9 cellular contexts compared by ENCODE assay signal in the genomic region with DNA sequence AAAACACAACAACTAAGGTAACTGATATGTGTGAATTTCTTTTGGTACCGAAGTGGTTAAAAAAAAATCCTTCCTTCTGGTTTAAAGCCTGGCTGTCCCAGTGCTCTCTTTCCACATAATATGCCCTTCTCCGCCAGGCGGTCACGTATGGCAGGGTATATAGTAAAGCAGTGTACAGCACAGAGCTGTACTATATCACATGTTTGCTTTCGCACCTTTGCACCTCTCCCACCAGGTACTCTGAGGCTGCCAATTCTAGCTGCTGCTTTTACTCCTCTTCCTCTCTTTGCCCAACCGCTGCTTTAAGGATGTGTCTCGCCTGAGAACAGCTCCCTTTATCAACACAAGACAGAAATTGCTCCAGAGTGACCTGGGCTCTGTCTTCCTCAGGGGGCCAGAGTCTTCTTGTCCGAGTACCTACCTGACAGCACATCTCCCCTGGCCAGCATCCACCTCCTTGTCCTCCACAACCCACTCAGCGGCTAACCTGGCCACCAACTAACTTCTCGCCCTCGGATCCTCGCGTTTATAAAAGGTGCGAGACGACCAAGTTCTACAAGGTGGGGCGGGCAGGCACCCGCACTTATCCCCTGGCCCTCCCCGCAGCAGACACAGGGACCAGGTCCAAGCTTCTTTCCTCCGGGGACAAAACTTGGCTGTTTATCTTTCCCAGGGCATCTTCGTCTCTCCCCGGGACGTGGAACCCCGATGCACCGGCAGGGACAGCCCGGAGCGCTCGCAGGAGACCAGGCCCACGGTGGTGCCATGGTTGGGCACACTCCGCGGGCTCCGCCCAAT. TPM values are rescaled to one million over a fixed set of nuclear protein-coding genes. Genes with fewer than 3 reads are reported as not detected.
DNase-seq lines count a peak whose midpoint lies in the region; ATAC-seq, FAIRE-seq and TF ChIP-seq lines count a peak whose summit lies in the region.
"Had no signal": no experiment of that assay in that cellular context is flagged by ENCODE, and none has a peak within 500 bp of the region (broad histone marks: within the 10 kb centered on the region; RNA-seq: fewer than 3 reads in every experiment).

No MANE protein-coding gene starts in this region.

- peaks cover 48% of the 10 kb centered on the region for H3K27me3 Mint-ChIP-seq in activated naive CD4-positive, alpha-beta T cell treated with anti-CD3 and anti-CD28 coated beads, Interleukin-2, amount 50 U/mL, for 24 hours
- H3K27me3 Mint-ChIP-seq in stimulated activated naive CD8-positive, alpha-beta T cell treated with anti-CD3 and anti-CD28 coated beads, Interleukin-15, amount 100 ng/mL, for 72 hours, result peaks cover 82% of the 10 kb centered on the region

- no peak overlapping the region for H3K27ac Mint-ChIP-seq in activated naive CD4-positive, alpha-beta T cell treated with anti-CD3 and anti-CD28 coated beads, Interleukin-2, amount 50 U/mL, for 24 hours
- peak overlapping the region in 1 of 2 donors; percentile 58 for H3K27ac Mint-ChIP-seq in stimulated activated naive CD8-positive, alpha-beta T cell treated with anti-CD3 and anti-CD28 coated beads, Interleukin-15, amount 100 ng/mL, for 72 hours

- FAIRE-seq in keratinocyte (lab: Jason Lieb, UNC), result no peak
- FAIRE-seq in RCC 7860 (lab: Jason Lieb, UNC), result no peak

- no peaks in the 10 kb centered on the region for H4K20me1 ChIP-seq in keratinocyte (ENCODE audit: control insufficient read depth, extremely low read depth, insufficient read depth, low read length)

- peaks cover 6% of the 10 kb centered on the region for H3K36me3 Mint-ChIP-seq in activated naive CD4-positive, alpha-beta T cell treated with anti-CD3 and anti-CD28 coated beads, Interleukin-2, amount 50 U/mL, for 24 hours

- peaks cover 58% of the 10 kb centered on the region for H3K27me3 ChIP-seq in keratinocyte (ENCODE audit: control insufficient read depth, extremely low read depth, insufficient read depth, low read length)

- no peaks in the 10 kb centered on the region for H3K9me3 Mint-ChIP-seq in activated naive CD4-positive, alpha-beta T cell treated with anti-CD3 and anti-CD28 coated beads, Interleukin-2, amount 50 U/mL, for 24 hours
- peaks cover 0 to 7% of the 10 kb centered on the region in 2 donors for H3K9me3 Mint-ChIP-seq in stimulated activated naive CD8-positive, alpha-beta T cell treated with anti-CD3 and anti-CD28 coated beads, Interleukin-15, amount 100 ng/mL, for 72 hours

- dilution Hi-C loops in keratinocyte (cut with MboI; ENCODE audit: extremely low pct_ligation_motif_present, low sequenced_read_pairs), result no loop called here

- peak overlapping the region; percentile 86 for H3K4me2 ChIP-seq in keratinocyte (ENCODE audit: control insufficient read depth, extremely low read depth, insufficient read depth, low read depth, low read length)

- ATAC-seq in stimulated activated naive CD8-positive, alpha-beta T cell treated with anti-CD3 and anti-CD28 coated beads, Interleukin-15, amount 100 ng/mL, for 72 hours, result peak; percentile 22
- no peak for ATAC-seq in GM19324 (IDR thresholded peaks at IDR 0.05; ENCODE audit: low FRiP score, unreplicated experiment)
- no peak for ATAC-seq in GM18520 (IDR thresholded peaks at IDR 0.05; ENCODE audit: unreplicated experiment)

- no peak overlapping the region for H3K9ac ChIP-seq in keratinocyte (ENCODE audit: control insufficient read depth, extremely low read depth, insufficient read depth, low read length)

- peak overlapping the region; percentile 65 for H3K4me3 Mint-ChIP-seq in activated naive CD4-positive, alpha-beta T cell treated with anti-CD3 and anti-CD28 coated beads, Interleukin-2, amount 50 U/mL, for 24 hours
- H3K4me3 Mint-ChIP-seq in stimulated activated naive CD8-positive, alpha-beta T cell treated with anti-CD3 and anti-CD28 coated beads, Interleukin-15, amount 100 ng/mL, for 72 hours, result peak overlapping the region; percentile 78 to 81

- H3K79me2 ChIP-seq in keratinocyte (ENCODE audit: control insufficient read depth, insufficient read depth, low read length), result no peaks in the 10 kb centered on the region

- no peak overlapping the region for H3K27ac ChIP-seq in keratinocyte (ENCODE audit: control insufficient read depth, insufficient read depth, low read length)

- no peak for TF ChIP-seq CTCF in keratinocyte (optimal IDR thresholded peaks at IDR 0.05 in 1 of 3, IDR thresholded peaks at IDR 0.05 in 1 of 3, conservative IDR thresholded peaks at IDR 0.05 in 1 of 3; ENCODE audit: extremely low read depth in 1 of 3, insufficient read depth in 2 of 3, low read length in 3 of 3)

- no peaks in the 10 kb centered on the region for H3K9me3 ChIP-seq in keratinocyte (ENCODE audit: control insufficient read depth, low read depth, low read length)

- H2AFZ ChIP-seq in keratinocyte (ENCODE audit: control insufficient read depth, low read length), result no peak overlapping the region

- DNase-seq in NCI-H82 (lab: John Stamatoyannopoulos, UW) (peak; percentile 53), NCI-H82 treated with DMSO at 0.1 percent for 48 hours (lab: John Stamatoyannopoulos, UW; ENCODE audit: unreplicated experiment) (no peak), keratinocyte (ENCODE audit: low read depth, low spot score) (no peak), RCC 7860 (ENCODE audit: low spot score) (no peak)
- peak in 1 of 2 donors; percentile 21 for DNase-seq in stimulated activated naive CD8-positive, alpha-beta T cell treated with anti-CD3 and anti-CD28 coated beads, Interleukin-15, amount 100 ng/mL, for 72 hours
- DNase-seq: DND-41 had no signal

- peaks cover 9% of the 10 kb centered on the region for H3K4me1 ChIP-seq in keratinocyte (ENCODE audit: control insufficient read depth, extremely low read depth, insufficient read depth, low read length)

- peak overlapping the region in 1 of 3 experiments; percentile 41 for H3K4me3 ChIP-seq in keratinocyte (ENCODE audit: control insufficient read depth in 2 of 3, extremely low read depth in 1 of 3, insufficient read depth in 2 of 3, low read depth in 1 of 3, low read length in 3 of 3)

- H3K9me1 ChIP-seq in keratinocyte (ENCODE audit: control insufficient read depth, extremely low read depth, insufficient read depth, low read length), result no peaks in the 10 kb centered on the region

- no peaks in the 10 kb centered on the region for H3K36me3 ChIP-seq in keratinocyte (ENCODE audit: control insufficient read depth in 2 of 2, extremely low read depth in 1 of 2, insufficient read depth in 2 of 2, low read length in 2 of 2)

- peaks cover 22% of the 10 kb centered on the region for H3K4me1 Mint-ChIP-seq in activated naive CD4-positive, alpha-beta T cell treated with anti-CD3 and anti-CD28 coated beads, Interleukin-2, amount 50 U/mL, for 24 hours
- peaks cover 22% of the 10 kb centered on the region for H3K4me1 Mint-ChIP-seq in stimulated activated naive CD8-positive, alpha-beta T cell treated with anti-CD3 and anti-CD28 coated beads, Interleukin-15, amount 100 ng/mL, for 72 hours

RNA-seq across cellular contexts. Expression of a gene that starts 1.6 kb away (rescaled TPM):
- polyA plus RNA-seq in keratinocyte, result 0.03 TPM in 1 of 3 replicates, not detected in the others
- polyA plus RNA-seq in keratinocyte (2011; ENCODE audit: low read depth), result not detected
- 0.01 TPM in 1 of 2 replicates, not detected in the other for polyA plus RNA-seq in keratinocyte (2011; cell fraction: cytosol; rRNA removed)
- 0.06 TPM in 1 of 2 replicates, not detected in the other for polyA plus RNA-seq in keratinocyte (2011; cell fraction: nucleus; rRNA removed)
- not detected in 2 replicates for polyA plus RNA-seq in keratinocyte (2012; ENCODE audit: low replicate concordance)
- 0.07 TPM in 1 of 3 replicates, not detected in the others for polyA minus RNA-seq in keratinocyte
- polyA minus RNA-seq in keratinocyte (2011; cell fraction: cytosol; rRNA and poly(A)+ RNA removed), result not detected
- not detected in 2 replicates for polyA minus RNA-seq in keratinocyte (2011; cell fraction: nucleus; rRNA and poly(A)+ RNA removed)

RNA-seq across cellular contexts. Expression of a gene that starts 15.6 kb away (rescaled TPM):
- polyA plus RNA-seq in keratinocyte, result 23.6 to 46.7 TPM (median 31.8 TPM) in 3 replicates
- polyA plus RNA-seq in keratinocyte (2011; ENCODE audit: low read depth), result 11.8 TPM
- polyA plus RNA-seq in keratinocyte (2011; cell fraction: cytosol; rRNA removed), result 22.8 and 46.9 TPM in 2 replicates
- polyA plus RNA-seq in keratinocyte (2011; cell fraction: nucleus; rRNA removed), result 16.9 and 22.2 TPM in 2 replicates
- 15.5 and 25.4 TPM in 2 replicates for polyA plus RNA-seq in keratinocyte (2012; ENCODE audit: low replicate concordance)
- 20.5 to 37.9 TPM (median 22.5 TPM) in 3 replicates for polyA minus RNA-seq in keratinocyte
- polyA minus RNA-seq in keratinocyte (2011; cell fraction: cytosol; rRNA and poly(A)+ RNA removed), result 28.4 TPM
- polyA minus RNA-seq in keratinocyte (2011; cell fraction: nucleus; rRNA and poly(A)+ RNA removed), result 11.0 and 16.3 TPM in 2 replicates
